In genomic region chr2:41027095-41027494, GRCh38 we compare ENCODE assay signal across 18 cellular contexts.
"Had no signal": no experiment of that assay in that cellular context is flagged by ENCODE, and none has a peak within 500 bp of the region (broad histone marks: within the 10 kb centered on the region; RNA-seq: fewer than 3 reads in every experiment).

No MANE protein-coding gene starts in this region.

- H3K4me3 ChIP-seq: esophagus squamous epithelium, psoas muscle, right lobe of liver, tibial artery, upper lobe of left lung, uterus had no signal

- ATAC-seq: left colon; naive thymus-derived CD4-positive, alpha-beta T cell; psoas muscle; right lobe of liver; stimulated activated memory B cell treated with anti-CD40 and anti-IgM and Interleukin-4, amounts not matched to agents 10 μg/mL and 1 μg/mL and 100 μg/mL, for 72 hours had no signal

- H3K27ac Mint-ChIP-seq: naive thymus-derived CD4-positive, alpha-beta T cell; nephron progenitor cell; stimulated activated memory B cell treated with anti-CD40 and anti-IgM and Interleukin-4, amounts not matched to agents 10 μg/mL and 1 μg/mL and 100 μg/mL, for 72 hours; stimulated activated naive CD8-positive, alpha-beta T cell treated with anti-CD3 and anti-CD28 coated beads, Interleukin-15, Interleukin-2, amounts not matched to agents 100 ng/mL and 50 ng/mL, for 24 hours had no signal

- H3K4me1 ChIP-seq: esophagus squamous epithelium, psoas muscle, right lobe of liver, tibial artery, upper lobe of left lung, uterus had no signal

- H3K36me3 ChIP-seq: esophagus squamous epithelium, right lobe of liver, tibial artery, upper lobe of left lung, uterus had no signal

- H3K27me3 Mint-ChIP-seq: naive thymus-derived CD4-positive, alpha-beta T cell; stimulated activated memory B cell treated with anti-CD40 and anti-IgM and Interleukin-4, amounts not matched to agents 10 μg/mL and 1 μg/mL and 100 μg/mL, for 72 hours; stimulated activated naive CD8-positive, alpha-beta T cell treated with anti-CD3 and anti-CD28 coated beads, Interleukin-15, Interleukin-2, amounts not matched to agents 100 ng/mL and 50 ng/mL, for 24 hours had no signal

- H3K4me3 Mint-ChIP-seq: naive thymus-derived CD4-positive, alpha-beta T cell; nephron progenitor cell; stimulated activated memory B cell treated with anti-CD40 and anti-IgM and Interleukin-4, amounts not matched to agents 10 μg/mL and 1 μg/mL and 100 μg/mL, for 72 hours; stimulated activated naive CD8-positive, alpha-beta T cell treated with anti-CD3 and anti-CD28 coated beads, Interleukin-15, Interleukin-2, amounts not matched to agents 100 ng/mL and 50 ng/mL, for 24 hours had no signal

- H3K9me3 Mint-ChIP-seq: nephron progenitor cell; stimulated activated memory B cell treated with anti-CD40 and anti-IgM and Interleukin-4, amounts not matched to agents 10 μg/mL and 1 μg/mL and 100 μg/mL, for 72 hours had no signal

- H3K27ac ChIP-seq: esophagus squamous epithelium, psoas muscle, right lobe of liver, tibial artery, upper lobe of left lung, uterus had no signal

- H3K9me3 ChIP-seq: esophagus squamous epithelium, psoas muscle, right lobe of liver, tibial artery, upper lobe of left lung, uterus had no signal

- DNase-seq: dermis blood vessel endothelial cell; esophagus squamous epithelium; foreskin fibroblast; kidney; left colon; mesendoderm; naive thymus-derived CD4-positive, alpha-beta T cell; nephron progenitor cell; psoas muscle; retina; right lobe of liver; stimulated activated CD4-positive, alpha-beta T cell treated with anti-CD3 and anti-CD28 coated beads, Interleukin-4, amount 100 ng/mL, for 1 hour; stimulated activated CD8-positive, alpha-beta memory T cell treated with anti-CD3 and anti-CD28 coated beads, Interleukin-4, amount 100 ng/mL, for 48 hours; tibial artery; upper lobe of left lung; uterus had no signal

- H3K27me3 ChIP-seq: esophagus squamous epithelium, right lobe of liver, tibial artery, upper lobe of left lung, uterus had no signal

- H3K4me1 Mint-ChIP-seq: nephron progenitor cell; stimulated activated memory B cell treated with anti-CD40 and anti-IgM and Interleukin-4, amounts not matched to agents 10 μg/mL and 1 μg/mL and 100 μg/mL, for 72 hours had no signal

- H3K36me3 Mint-ChIP-seq: naive thymus-derived CD4-positive, alpha-beta T cell; stimulated activated memory B cell treated with anti-CD40 and anti-IgM and Interleukin-4, amounts not matched to agents 10 μg/mL and 1 μg/mL and 100 μg/mL, for 72 hours had no signal
